Comparison of ENCODE assay signal across 1 cellular context in the genomic region with DNA sequence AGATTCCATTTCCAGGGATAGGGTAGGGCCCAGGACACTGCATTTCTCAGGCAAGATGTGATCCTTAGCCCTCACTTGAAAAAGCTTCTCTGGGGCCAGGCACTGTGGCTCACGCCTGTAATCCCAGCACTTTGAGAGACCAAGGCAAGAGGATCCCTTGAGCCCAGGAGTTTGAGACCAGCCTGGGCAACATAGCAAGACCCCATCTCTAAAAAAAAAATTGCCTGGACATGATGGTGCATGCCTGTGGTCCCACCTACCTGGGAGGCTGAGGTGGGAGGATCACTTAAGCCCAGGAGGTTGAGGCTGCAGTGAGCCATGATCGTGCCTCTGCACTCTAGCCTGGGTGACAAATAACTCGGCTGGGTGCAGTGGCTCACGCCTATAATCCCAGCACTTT.
A peak's percentile ranks its signal among the peaks of the same experiment; 100 is the strongest.
TF ChIP-seq lines count a peak whose summit lies in the region.

No MANE protein-coding gene starts in this region.

TF ChIP-seq in K562, 482 proteins besides CTCF, POLR2A, EP300 and RAD21:
- TF ChIP-seq ZNF121 (CRISPR knock-in tag; conservative IDR thresholded peaks at IDR 0.05) = peak; percentile 80
